Comparison of ENCODE assay signal across 1 cellular context in the genomic region with DNA sequence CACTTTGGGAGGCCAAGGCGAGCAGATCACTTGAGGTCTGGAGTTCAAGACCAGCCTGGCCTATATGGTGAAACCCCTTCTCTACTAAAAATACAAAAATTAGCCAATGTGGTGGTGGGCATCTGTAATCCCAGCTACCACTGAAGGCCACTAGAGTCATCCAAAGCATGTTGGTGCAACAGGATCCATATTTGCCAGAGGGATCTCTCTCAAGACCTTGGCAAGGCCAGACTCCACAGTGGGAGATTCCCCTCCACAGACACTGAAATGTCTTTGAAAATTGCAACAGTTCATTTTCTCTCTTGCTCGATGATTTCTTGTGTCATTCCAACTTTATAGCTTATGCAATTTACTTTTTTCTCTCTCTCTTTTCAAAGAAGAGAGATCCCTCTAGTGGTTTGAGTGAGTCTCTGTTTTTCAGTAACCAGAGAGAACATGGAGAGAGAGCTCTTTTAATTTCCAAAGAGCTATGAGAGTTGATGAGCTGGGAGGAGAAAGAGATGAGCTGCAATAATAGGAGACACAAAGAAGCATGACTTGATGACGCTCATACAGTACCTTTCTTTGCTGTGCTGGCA.
TF ChIP-seq lines count a peak whose summit lies in the region.

No MANE protein-coding gene starts in this region.

TF ChIP-seq in HCT116, 20 proteins besides CTCF, POLR2A, EP300 and RAD21 (continued from another document):
- TF ChIP-seq, protein P1, sequence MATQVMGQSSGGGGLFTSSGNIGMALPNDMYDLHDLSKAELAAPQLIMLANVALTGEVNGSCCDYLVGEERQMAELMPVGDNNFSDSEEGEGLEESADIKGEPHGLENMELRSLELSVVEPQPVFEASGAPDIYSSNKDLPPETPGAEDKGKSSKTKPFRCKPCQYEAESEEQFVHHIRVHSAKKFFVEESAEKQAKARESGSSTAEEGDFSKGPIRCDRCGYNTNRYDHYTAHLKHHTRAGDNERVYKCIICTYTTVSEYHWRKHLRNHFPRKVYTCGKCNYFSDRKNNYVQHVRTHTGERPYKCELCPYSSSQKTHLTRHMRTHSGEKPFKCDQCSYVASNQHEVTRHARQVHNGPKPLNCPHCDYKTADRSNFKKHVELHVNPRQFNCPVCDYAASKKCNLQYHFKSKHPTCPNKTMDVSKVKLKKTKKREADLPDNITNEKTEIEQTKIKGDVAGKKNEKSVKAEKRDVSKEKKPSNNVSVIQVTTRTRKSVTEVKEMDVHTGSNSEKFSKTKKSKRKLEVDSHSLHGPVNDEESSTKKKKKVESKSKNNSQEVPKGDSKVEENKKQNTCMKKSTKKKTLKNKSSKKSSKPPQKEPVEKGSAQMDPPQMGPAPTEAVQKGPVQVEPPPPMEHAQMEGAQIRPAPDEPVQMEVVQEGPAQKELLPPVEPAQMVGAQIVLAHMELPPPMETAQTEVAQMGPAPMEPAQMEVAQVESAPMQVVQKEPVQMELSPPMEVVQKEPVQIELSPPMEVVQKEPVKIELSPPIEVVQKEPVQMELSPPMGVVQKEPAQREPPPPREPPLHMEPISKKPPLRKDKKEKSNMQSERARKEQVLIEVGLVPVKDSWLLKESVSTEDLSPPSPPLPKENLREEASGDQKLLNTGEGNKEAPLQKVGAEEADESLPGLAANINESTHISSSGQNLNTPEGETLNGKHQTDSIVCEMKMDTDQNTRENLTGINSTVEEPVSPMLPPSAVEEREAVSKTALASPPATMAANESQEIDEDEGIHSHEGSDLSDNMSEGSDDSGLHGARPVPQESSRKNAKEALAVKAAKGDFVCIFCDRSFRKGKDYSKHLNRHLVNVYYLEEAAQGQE (IDR thresholded peaks at IDR 0.05; ENCODE audit: low read depth): no peak
- no peak for TF ChIP-seq ELF1 (IDR thresholded peaks at IDR 0.05; ENCODE audit: borderline replicate concordance, low read depth)
